In genomic region chr16:73058616-73059409, GRCh38 we compare ENCODE assay signal across 8 cellular contexts. TPM values are rescaled to one million over a fixed set of nuclear protein-coding genes. Genes with fewer than 3 reads are reported as not detected.
DNase-seq lines count a peak whose midpoint lies in the region; ATAC-seq and TF ChIP-seq lines count a peak whose summit lies in the region.

No MANE protein-coding gene starts in this region.

- H3K27ac Mint-ChIP-seq in activated CD4-positive, alpha-beta T cell treated with anti-CD3 and anti-CD28 coated beads, Interleukin-2, amount 10 ng/mL, durations not matched to agents 7 days and 5 days: peak overlapping the region; percentile 80
- peak overlapping the region; percentile 97 for H3K27ac Mint-ChIP-seq in osteocyte (ENCODE audit: unreplicated experiment)

- no peaks in the 10 kb centered on the region for H3K36me3 ChIP-seq in MG63

- DNase-seq in DMS53 (lab: John Stamatoyannopoulos, UW) (peak; percentile 71), DMS53 treated with DMSO at 0.1 percent for 48 hours (lab: John Stamatoyannopoulos, UW; ENCODE audit: unreplicated experiment) (no peak), MG63 (peak; percentile 39), foreskin melanocyte (peak; percentile 59), osteocyte (ENCODE audit: extremely low spot score, unreplicated experiment) (no peak)
- DNase-seq in activated CD4-positive, alpha-beta T cell treated with anti-CD3 and anti-CD28 coated beads, Interleukin-2, amount 10 ng/mL, durations not matched to agents 7 days and 5 days: peak; percentile 17

- peaks cover 2% of the 10 kb centered on the region for H3K36me3 Mint-ChIP-seq in activated CD4-positive, alpha-beta T cell treated with anti-CD3 and anti-CD28 coated beads, Interleukin-2, amount 10 ng/mL, durations not matched to agents 7 days and 5 days (ENCODE audit: low read depth)
- peaks cover 6% of the 10 kb centered on the region for H3K36me3 Mint-ChIP-seq in osteocyte (ENCODE audit: unreplicated experiment)

- peaks cover 31% of the 10 kb centered on the region for H3K4me1 Mint-ChIP-seq in activated CD4-positive, alpha-beta T cell treated with anti-CD3 and anti-CD28 coated beads, Interleukin-2, amount 10 ng/mL, durations not matched to agents 7 days and 5 days
- H3K4me1 Mint-ChIP-seq in osteocyte (ENCODE audit: unreplicated experiment): peaks cover 46% of the 10 kb centered on the region

- H3K27me3 Mint-ChIP-seq in activated CD4-positive, alpha-beta T cell treated with anti-CD3 and anti-CD28 coated beads, Interleukin-2, amount 10 ng/mL, durations not matched to agents 7 days and 5 days: peaks cover 78% of the 10 kb centered on the region
- no peaks in the 10 kb centered on the region for H3K27me3 Mint-ChIP-seq in osteocyte (ENCODE audit: unreplicated experiment)

- no peaks in the 10 kb centered on the region for H3K27me3 ChIP-seq in MG63

- CTCF ChIA-PET in activated CD4-positive, alpha-beta T cell treated with anti-CD3 and anti-CD28 coated beads, Interleukin-2, amount 10 ng/mL, durations not matched to agents 7 days and 5 days (lab: Charles Lee): interaction anchor here (0.6 to 0.7 kb wide), 4 partner anchors 307 to 1503 kb away, joined by 3 to 5 read pairs (median 4); no protein-coding TSS in a partner anchor

- H3K9me3 Mint-ChIP-seq in activated CD4-positive, alpha-beta T cell treated with anti-CD3 and anti-CD28 coated beads, Interleukin-2, amount 10 ng/mL, durations not matched to agents 7 days and 5 days: no peaks in the 10 kb centered on the region
- no peaks in the 10 kb centered on the region for H3K9me3 Mint-ChIP-seq in osteocyte (ENCODE audit: unreplicated experiment)

- TF ChIP-seq CTCF in osteocyte (IDR thresholded peaks at IDR 0.05): no peak

- ATAC-seq in GM21737 (IDR thresholded peaks at IDR 0.05; ENCODE audit: unreplicated experiment): peak; percentile 30
- ATAC-seq in esophagus mucosa: no peak

- H3K9me3 ChIP-seq in MG63: no peaks in the 10 kb centered on the region

- peak overlapping the region; percentile 59 for H3K4me3 ChIP-seq in MG63

- POLR2A ChIA-PET in activated CD4-positive, alpha-beta T cell treated with anti-CD3 and anti-CD28 coated beads, Interleukin-2, amount 10 ng/mL, durations not matched to agents 7 days and 5 days (lab: Charles Lee): interaction anchor here (0.6 kb wide), 1 partner anchor 9 kb away, joined by 8 read pairs; no protein-coding TSS in a partner anchor

- H3K4me3 Mint-ChIP-seq in activated CD4-positive, alpha-beta T cell treated with anti-CD3 and anti-CD28 coated beads, Interleukin-2, amount 10 ng/mL, durations not matched to agents 7 days and 5 days: peak overlapping the region; percentile 79
- peak overlapping the region; percentile 88 for H3K4me3 Mint-ChIP-seq in osteocyte (ENCODE audit: unreplicated experiment)

RNA-seq across cellular contexts. Expression of gene ZFHX3, which starts 10.9 kb away (rescaled TPM):
- 0.89 and 1.2 TPM in 2 replicates for total RNA-seq in MG63 (2014; rRNA removed; shearing (Covaris generic); ENCODE audit: low replicate concordance)
- 1 to 10 TPM; 1.5 to 1.6 TPM for total RNA-seq in activated CD4-positive, alpha-beta T cell treated with anti-CD3 and anti-CD28 coated beads, Interleukin-2, amount 10 ng/mL, durations not matched to agents 7 days and 5 days
- 89.1 and 97.0 TPM in 2 replicates for total RNA-seq in osteocyte
- total RNA-seq in esophagus mucosa: 3.9 TPM

Comparison
In these comparisons a context has a peak if more than half of its experiments do, and no peak if none do; other contexts are left out.
1. DNase-seq: peak in DMS53 (single experiment), MG63 (single experiment), activated CD4-positive, alpha-beta T cell treated with anti-CD3 and anti-CD28 coated beads, Interleukin-2, amount 10 ng/mL, durations not matched to agents 7 days and 5 days (single experiment) and foreskin melanocyte (single experiment); none in DMS53 treated with DMSO at 0.1 percent for 48 hours (single experiment) and osteocyte (single experiment).
2. RNA of gene ZFHX3, which starts 10.9 kb away (total RNA-seq): 89.1 to 97.0 TPM in osteocyte; 3.9 TPM in esophagus mucosa (single experiment), 1.5 to 1.6 TPM in activated CD4-positive, alpha-beta T cell treated with anti-CD3 and anti-CD28 coated beads, Interleukin-2, amount 10 ng/mL, durations not matched to agents 7 days and 5 days and 0.89 to 1.2 TPM in MG63; every median in the first group is over 10 times any median in the second.